8 cellular contexts compared by ENCODE assay signal in genomic region chr22:20016734-20017621, GRCh38. TPM values are rescaled to one million over a fixed set of nuclear protein-coding genes. Genes with fewer than 3 reads are reported as not detected.
A peak's percentile ranks its signal among the peaks of the same experiment; 100 is the strongest.
DNase-seq lines count a peak whose midpoint lies in the region; ATAC-seq and TF ChIP-seq lines count a peak whose summit lies in the region.

TSS of gene ARVCF (minus strand) at chr22:20016823. CDS start at chr22:19990794, 26,029 bp downstream.

- H3K9me3 Mint-ChIP-seq in CD8-positive, alpha-beta memory T cell = no peaks in the 10 kb centered on the region
- no peaks in the 10 kb centered on the region for H3K9me3 Mint-ChIP-seq in activated T-helper 17 cell treated with anti-CD3 and anti-CD28 coated beads, Interleukin-2, amount 50 U/mL, for 72 hours
- peaks cover 0 to 2% (median 0%) of the 10 kb centered on the region in 11 donors for H3K9me3 Mint-ChIP-seq in naive thymus-derived CD4-positive, alpha-beta T cell
- H3K9me3 Mint-ChIP-seq in stimulated activated effector memory CD8-positive, alpha-beta T cell treated with anti-CD3 and anti-CD28 coated beads, Interleukin-12 subunit alpha, Interleukin-12 subunit beta, amount 100 ng/mL, for 72 hours = no peaks in the 10 kb centered on the region

- peaks cover 26% of the 10 kb centered on the region for H3K4me1 ChIP-seq in CD8-positive, alpha-beta memory T cell (ENCODE audit: insufficient read depth, low read length)
- H3K4me1 ChIP-seq in naive thymus-derived CD4-positive, alpha-beta T cell (ENCODE audit: control insufficient read depth in 2 of 2, insufficient read depth in 2 of 2, low read length in 2 of 2) = peaks cover 11 to 19% of the 10 kb centered on the region in 2 donors

- no peaks in the 10 kb centered on the region for H3K27me3 ChIP-seq in CD8-positive, alpha-beta memory T cell (ENCODE audit: insufficient read depth, low read length, poor library complexity, severe bottlenecking)
- H3K27me3 ChIP-seq in naive thymus-derived CD4-positive, alpha-beta T cell (ENCODE audit: control insufficient read depth in 2 of 2, insufficient read depth in 2 of 2, low read length in 2 of 2) = no peaks in the 10 kb centered on the region

- peak within 1 kb of the TSS; percentile 63 for H3K27ac ChIP-seq in CD8-positive, alpha-beta memory T cell (ENCODE audit: low read depth, low read length)
- H3K27ac ChIP-seq in naive thymus-derived CD4-positive, alpha-beta T cell (ENCODE audit: low read depth, low read length) = peak within 1 kb of the TSS; percentile 66

- H3K4me3 Mint-ChIP-seq in CD8-positive, alpha-beta memory T cell = peak within 1 kb of the TSS; percentile 85 to 96 (median 89)
- peak within 1 kb of the TSS; percentile 75 for H3K4me3 Mint-ChIP-seq in activated T-helper 17 cell treated with anti-CD3 and anti-CD28 coated beads, Interleukin-2, amount 50 U/mL, for 72 hours
- H3K4me3 Mint-ChIP-seq in naive thymus-derived CD4-positive, alpha-beta T cell = peak within 1 kb of the TSS; percentile 83 to 93 (median 90)
- peak within 1 kb of the TSS; percentile 78 for H3K4me3 Mint-ChIP-seq in stimulated activated effector memory CD8-positive, alpha-beta T cell treated with anti-CD3 and anti-CD28 coated beads, Interleukin-12 subunit alpha, Interleukin-12 subunit beta, amount 100 ng/mL, for 72 hours

- intact Hi-C loops in naive thymus-derived CD4-positive, alpha-beta T cell (cut with micrococcal nuclease) = loop anchor here (1.0 to 5.0 kb wide), 6 partner anchors 30 to 282 kb away; partner anchors contain the start of genes ZDHHC8 (in 2 of the 2) and TRMT2A (in 1 of the 2)

- peak within 1 kb of the TSS; percentile 69 for H3K4me3 ChIP-seq in CD8-positive, alpha-beta memory T cell (ENCODE audit: low read length)
- H3K4me3 ChIP-seq in fibroblast of mammary gland (ENCODE audit: control insufficient read depth, low read depth, low read length) = peak within 1 kb of the TSS; percentile 45
- H3K4me3 ChIP-seq in naive thymus-derived CD4-positive, alpha-beta T cell (ENCODE audit: low read length) = peak within 1 kb of the TSS; percentile 78

- no peaks in the 10 kb centered on the region for H3K9me3 ChIP-seq in CD8-positive, alpha-beta memory T cell (ENCODE audit: low read length)
- no peaks in the 10 kb centered on the region for H3K9me3 ChIP-seq in naive thymus-derived CD4-positive, alpha-beta T cell (ENCODE audit: control insufficient read depth in 2 of 3, low read length in 3 of 3)

- CTCF ChIA-PET in CD8-positive, alpha-beta memory T cell (lab: Charles Lee) = no interaction called here
- CTCF ChIA-PET in naive thymus-derived CD4-positive, alpha-beta T cell (lab: Charles Lee) = interaction anchor here (0.6 kb wide), 1 partner anchor 85 kb away, joined by 3 read pairs; no protein-coding TSS in a partner anchor

- H3K4me1 Mint-ChIP-seq in CD8-positive, alpha-beta memory T cell = peaks cover 18 to 31% (median 19%) of the 10 kb centered on the region in 3 donors
- H3K4me1 Mint-ChIP-seq in activated T-helper 17 cell treated with anti-CD3 and anti-CD28 coated beads, Interleukin-2, amount 50 U/mL, for 72 hours = peaks cover 3% of the 10 kb centered on the region
- H3K4me1 Mint-ChIP-seq in naive thymus-derived CD4-positive, alpha-beta T cell = peaks cover 3 to 34% (median 22%) of the 10 kb centered on the region in 7 donors
- H3K4me1 Mint-ChIP-seq in stimulated activated effector memory CD8-positive, alpha-beta T cell treated with anti-CD3 and anti-CD28 coated beads, Interleukin-12 subunit alpha, Interleukin-12 subunit beta, amount 100 ng/mL, for 72 hours = peaks cover 34% of the 10 kb centered on the region

- H3K27me3 Mint-ChIP-seq in CD8-positive, alpha-beta memory T cell = no peaks in the 10 kb centered on the region
- H3K27me3 Mint-ChIP-seq in activated T-helper 17 cell treated with anti-CD3 and anti-CD28 coated beads, Interleukin-2, amount 50 U/mL, for 72 hours = peaks cover 4% of the 10 kb centered on the region
- H3K27me3 Mint-ChIP-seq in naive thymus-derived CD4-positive, alpha-beta T cell = peaks cover 0 to 40% (median 0%) of the 10 kb centered on the region in 5 donors

- TF ChIP-seq RAD21 in Ishikawa (IDR thresholded peaks at IDR 0.05; ENCODE audit: low read depth) = no peak

- peaks cover 0 to 6% (median 0%) of the 10 kb centered on the region in 3 donors for H3K36me3 Mint-ChIP-seq in CD8-positive, alpha-beta memory T cell
- no peaks in the 10 kb centered on the region for H3K36me3 Mint-ChIP-seq in activated T-helper 17 cell treated with anti-CD3 and anti-CD28 coated beads, Interleukin-2, amount 50 U/mL, for 72 hours (ENCODE audit: low read depth)
- no peaks in the 10 kb centered on the region for H3K36me3 Mint-ChIP-seq in naive thymus-derived CD4-positive, alpha-beta T cell
- H3K36me3 Mint-ChIP-seq in stimulated activated effector memory CD8-positive, alpha-beta T cell treated with anti-CD3 and anti-CD28 coated beads, Interleukin-12 subunit alpha, Interleukin-12 subunit beta, amount 100 ng/mL, for 72 hours = peaks cover 6% of the 10 kb centered on the region

- peak; percentile 66 for ATAC-seq in activated T-helper 17 cell treated with anti-CD3 and anti-CD28 coated beads, Interleukin-2, amount 50 U/mL, for 72 hours (replicated peaks)
- ATAC-seq in naive thymus-derived CD4-positive, alpha-beta T cell = peak; percentile 74
- peak; percentile 76 for ATAC-seq in stimulated activated effector memory CD8-positive, alpha-beta T cell treated with anti-CD3 and anti-CD28 coated beads, Interleukin-12 subunit alpha, Interleukin-12 subunit beta, amount 100 ng/mL, for 72 hours

- POLR2A ChIA-PET in CD8-positive, alpha-beta memory T cell (lab: Charles Lee) = no interaction called here
- POLR2A ChIA-PET in naive thymus-derived CD4-positive, alpha-beta T cell (lab: Charles Lee) = interaction anchor here (0.7 to 1.2 kb wide), 3 partner anchors 9 to 16 kb away, joined by 3 read pairs; no protein-coding TSS in a partner anchor

- TF ChIP-seq CTCF in GM20000 (IDR thresholded peaks at IDR 0.05; ENCODE audit: extremely low read depth, missing control alignments) (no peak), fibroblast of mammary gland (conservative IDR thresholded peaks at IDR 0.05; ENCODE audit: control insufficient read depth, insufficient read depth, low read depth, low read length) (no peak)

- no peaks in the 10 kb centered on the region for H3K36me3 ChIP-seq in CD8-positive, alpha-beta memory T cell (ENCODE audit: insufficient read depth, low read length)
- peaks cover 0 to 10% (median 0%) of the 10 kb centered on the region in 3 experiments for H3K36me3 ChIP-seq in naive thymus-derived CD4-positive, alpha-beta T cell (ENCODE audit: control insufficient read depth in 2 of 3, insufficient read depth in 3 of 3, low read length in 3 of 3)

- DNase-seq in CD8-positive, alpha-beta memory T cell = peak; percentile 88 to 94 (median 90)
- DNase-seq in GM20000 (ENCODE audit: low spot score) = peak; percentile 100
- peak; percentile 82 for DNase-seq in RPMI7951 (ENCODE audit: low read depth)
- DNase-seq in fibroblast of mammary gland (ENCODE audit: low read depth) = peak; percentile 81
- DNase-seq in naive thymus-derived CD4-positive, alpha-beta T cell = peak; percentile 84 to 95 (median 91)
- DNase-seq in stimulated activated effector memory CD8-positive, alpha-beta T cell treated with anti-CD3 and anti-CD28 coated beads, Interleukin-12 subunit alpha, Interleukin-12 subunit beta, amount 100 ng/mL, for 72 hours (ENCODE audit: low spot score in 2 of 2) = peak; percentile 96 to 98

- H3K27ac Mint-ChIP-seq in CD8-positive, alpha-beta memory T cell = peak within 1 kb of the TSS in 6 of 8 donors; percentile 51 to 83 (median 74)
- H3K27ac Mint-ChIP-seq in activated T-helper 17 cell treated with anti-CD3 and anti-CD28 coated beads, Interleukin-2, amount 50 U/mL, for 72 hours = no peak within 1 kb of the TSS
- peak within 1 kb of the TSS in 7 of 9 donors; percentile 40 to 81 (median 67) for H3K27ac Mint-ChIP-seq in naive thymus-derived CD4-positive, alpha-beta T cell
- H3K27ac Mint-ChIP-seq in stimulated activated effector memory CD8-positive, alpha-beta T cell treated with anti-CD3 and anti-CD28 coated beads, Interleukin-12 subunit alpha, Interleukin-12 subunit beta, amount 100 ng/mL, for 72 hours = peak within 1 kb of the TSS; percentile 63

- peak; percentile 34; the same call in 1 of the 2 replicates for TF ChIP-seq EP300 in Ishikawa (IDR thresholded peaks at IDR 0.05; ENCODE audit: borderline replicate concordance)

TF ChIP-seq in Ishikawa, 13 proteins besides CTCF, POLR2A, EP300 and RAD21:
- TF ChIP-seq TEAD4 (IDR thresholded peaks at IDR 0.05) (no peak), USF1 (IDR thresholded peaks at IDR 0.05) (0 out of 2 replicates have a peak, but pooled peaks have one; percentile 1), FOXM1 (IDR thresholded peaks at IDR 0.05; ENCODE audit: borderline replicate concordance, low read depth) (no peak), CREB1 (IDR thresholded peaks at IDR 0.05; ENCODE audit: low read depth) (peak; percentile 57; the same call in 1 of the 2 replicates), NFIC (IDR thresholded peaks at IDR 0.05) (no peak), TCF12 (IDR thresholded peaks at IDR 0.05; ENCODE audit: low read depth) (peak; percentile 21; the same call in 1 of the 2 replicates), TAF1 (IDR thresholded peaks at IDR 0.05; ENCODE audit: low read depth) (peak; percentile 44; the same call in 1 of the 2 replicates)
- TF ChIP-seq, protein P1, sequence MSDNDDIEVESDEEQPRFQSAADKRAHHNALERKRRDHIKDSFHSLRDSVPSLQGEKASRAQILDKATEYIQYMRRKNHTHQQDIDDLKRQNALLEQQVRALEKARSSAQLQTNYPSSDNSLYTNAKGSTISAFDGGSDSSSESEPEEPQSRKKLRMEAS (IDR thresholded peaks at IDR 0.05) = peak; percentile 13; the same call in 1 of the 2 replicates

RNA-seq across cellular contexts. Expression of gene ARVCF, which starts in this region (rescaled TPM):
- total RNA-seq in CD8-positive, alpha-beta memory T cell = 1 to 10 TPM; 1.4 to 1.8 TPM
- 0.92 TPM for polyA plus RNA-seq in CD8-positive, alpha-beta memory T cell
- total RNA-seq in RPMI7951 (2014; rRNA removed; shearing (Covaris generic)) = 0.98 and 2.8 TPM in 2 replicates
- 1 to 10 TPM; 1.0 to 1.2 TPM for total RNA-seq in activated T-helper 17 cell treated with anti-CD3 and anti-CD28 coated beads, Interleukin-2, amount 50 U/mL, for 72 hours
- total RNA-seq in naive thymus-derived CD4-positive, alpha-beta T cell = 1 to 10 TPM; 2.8 to 9.2 (median 5.8) TPM
- polyA plus RNA-seq in naive thymus-derived CD4-positive, alpha-beta T cell = 1 to 10 TPM in 1 of 2 donors, under 1 TPM in 1; 0.74 to 1.7 TPM

Comparison
In these comparisons a context has a peak if more than half of its experiments do, and no peak if none do; other contexts are left out.
1. Peak in every context shown above with its lines: DNase-seq, ATAC-seq, H3K4me3 ChIP-seq and H3K27ac ChIP-seq.